In genomic region chr12:132175496-132176357, GRCh38 we compare ENCODE assay signal across 1 cellular context.
TF ChIP-seq lines count a peak whose summit lies in the region.

No MANE protein-coding gene starts in this region.

TF ChIP-seq in K562, 482 proteins besides CTCF, POLR2A, EP300 and RAD21:
- no peak for TF ChIP-seq KDM4B (IDR thresholded peaks at IDR 0.05; ENCODE audit: borderline replicate concordance in 2 of 2, low read depth in 1 of 2)
- no peak for TF ChIP-seq ZBTB2 (IDR thresholded peaks at IDR 0.05)
- TF ChIP-seq ZNF551 (CRISPR knock-in tag; IDR thresholded peaks at IDR 0.05) = no peak
- TF ChIP-seq USF1 (CRISPR knock-in tag; IDR thresholded peaks at IDR 0.05) = peak; percentile 49; the same call in 1 of the 2 replicates
